In the genomic region with DNA sequence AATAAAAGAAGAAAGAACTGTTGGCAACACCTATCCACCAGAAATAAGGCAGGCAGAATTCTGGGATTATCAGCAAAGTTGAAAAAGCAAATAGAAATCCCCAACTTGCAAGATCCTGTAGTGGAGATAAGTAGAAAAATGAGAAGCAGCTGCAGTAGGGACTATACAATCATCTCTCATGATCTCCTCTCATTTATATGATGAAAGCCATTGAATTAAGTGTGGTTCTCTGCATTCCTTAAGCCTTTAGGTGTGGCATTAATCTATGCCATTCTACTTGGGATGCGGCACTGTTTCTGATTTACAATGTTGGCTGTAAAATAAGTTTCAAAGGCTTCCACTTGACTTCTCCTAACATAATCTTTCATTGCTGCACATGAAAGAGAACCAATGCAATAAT, we compare ENCODE assay signal across 23 cellular contexts.
"Had no signal": no experiment of that assay in that cellular context is flagged by ENCODE, and none has a peak within 500 bp of the region (broad histone marks: within the 10 kb centered on the region; RNA-seq: fewer than 3 reads in every experiment).

No MANE protein-coding gene starts in this region.

- H3K27me3 ChIP-seq: dorsolateral prefrontal cortex, esophagus squamous epithelium, gastrocnemius medialis, heart right ventricle, left lung had no signal

- H3K4me1 ChIP-seq: esophagus squamous epithelium, gastrocnemius medialis, heart right ventricle, left lung, lower lobe of right lung had no signal

- H3K36me3 Mint-ChIP-seq: memory B cell; naive B cell; naive thymus-derived CD8-positive, alpha-beta T cell had no signal

- H3K9me3 ChIP-seq: esophagus squamous epithelium, gastrocnemius medialis, heart right ventricle, left lung, lower lobe of right lung, mucosa of descending colon had no signal

- H3K27ac Mint-ChIP-seq: memory B cell; naive B cell; naive thymus-derived CD8-positive, alpha-beta T cell had no signal

- DNase-seq: dermis blood vessel endothelial cell; dorsolateral prefrontal cortex; effector CD4-positive, alpha-beta T cell; effector memory CD4-positive, alpha-beta T cell; esophagus squamous epithelium; foreskin fibroblast; foreskin melanocyte; gastrocnemius medialis; glutamatergic neuron; head of caudate nucleus; heart right ventricle; hippocampal formation; left cardiac atrium; left lung; left ventricle myocardium superior; lower lobe of right lung; mesendoderm; midbrain; mucosa of descending colon; naive B cell had no signal

- H3K4me3 ChIP-seq: coronary artery, dorsolateral prefrontal cortex, esophagus squamous epithelium, gastrocnemius medialis, heart right ventricle, left lung, lower lobe of right lung, mucosa of descending colon had no signal

- H3K4me1 Mint-ChIP-seq: memory B cell; naive B cell; naive thymus-derived CD8-positive, alpha-beta T cell had no signal

- H3K4me3 Mint-ChIP-seq: memory B cell; naive B cell; naive thymus-derived CD8-positive, alpha-beta T cell had no signal

- H3K36me3 ChIP-seq: esophagus squamous epithelium, gastrocnemius medialis, heart right ventricle, left lung, lower lobe of right lung had no signal

- H3K27ac ChIP-seq: coronary artery, dorsolateral prefrontal cortex, esophagus squamous epithelium, gastrocnemius medialis, heart right ventricle, left lung, lower lobe of right lung had no signal

- H3K27me3 Mint-ChIP-seq: memory B cell; naive B cell; naive thymus-derived CD8-positive, alpha-beta T cell had no signal
